In the genomic region with DNA sequence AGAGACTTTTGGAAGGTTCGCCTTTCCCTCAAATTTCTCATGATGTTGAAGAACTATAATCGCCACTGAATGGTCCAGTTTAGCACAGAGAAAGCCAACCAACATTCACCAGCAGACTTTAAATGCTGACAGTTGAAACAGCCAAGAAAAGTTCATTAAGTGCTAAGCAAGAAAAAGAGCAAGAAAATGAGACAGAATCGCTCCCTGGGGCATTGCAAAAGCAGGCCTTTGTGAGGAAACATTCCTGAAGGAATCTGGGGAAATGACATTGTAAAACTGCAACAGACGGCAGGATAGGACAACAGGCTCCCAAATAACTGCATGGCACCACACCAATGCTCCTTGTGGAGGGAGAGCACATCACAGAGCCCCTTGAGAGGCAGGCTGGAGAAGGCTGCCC, we compare ENCODE assay signal across 1 cellular context.
TF ChIP-seq lines count a peak whose summit lies in the region.

No MANE protein-coding gene starts in this region.

TF ChIP-seq in WTC11, 78 proteins besides CTCF, POLR2A, EP300 and RAD21 (continued from another document):
- no peak for TF ChIP-seq TEAD4 (CRISPR knock-in tag; IDR thresholded peaks at IDR 0.05)
- TF ChIP-seq PRRX2 (CRISPR knock-in tag; IDR thresholded peaks at IDR 0.05) = no peak
- TF ChIP-seq CDX4 (CRISPR knock-in tag; IDR thresholded peaks at IDR 0.05; ENCODE audit: borderline replicate concordance) = no peak
